29 cellular contexts compared by ENCODE assay signal in the genomic region with DNA sequence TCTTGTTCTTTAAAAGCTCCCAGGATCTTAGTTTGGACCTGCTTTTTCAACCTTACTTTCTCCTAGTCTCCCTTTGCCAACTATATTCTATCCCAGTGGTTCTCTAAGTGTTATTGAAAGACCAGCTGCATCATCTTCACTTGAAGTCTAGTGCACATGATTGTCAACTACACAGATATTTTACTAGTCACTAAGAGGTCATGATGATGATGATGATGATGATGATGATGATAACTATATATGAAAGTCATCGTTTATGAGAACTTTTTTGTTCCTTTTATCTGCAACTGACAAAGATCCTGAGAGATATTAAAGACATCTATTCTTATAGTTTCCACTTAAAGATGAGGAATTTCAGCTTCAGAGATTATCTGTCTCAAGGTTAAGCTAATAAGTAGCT.
"Had no signal": no experiment of that assay in that cellular context is flagged by ENCODE, and none has a peak within 500 bp of the region (broad histone marks: within the 10 kb centered on the region; RNA-seq: fewer than 3 reads in every experiment).

No MANE protein-coding gene starts in this region.

- H3K4me1 Mint-ChIP-seq: endodermal cell had no signal

- H3K27me3 Mint-ChIP-seq: dendritic cell treated with granulocyte-macrophage colony-stimulating factor and Interleukin-4, amounts not matched to agents 40 ng/mL and 50 ng/mL, for 4 days; effector memory CD8-positive, alpha-beta T cell had no signal

- ATAC-seq: effector memory CD8-positive, alpha-beta T cell; esophagus mucosa; foreskin keratinocyte; gastrocnemius medialis; gastroesophageal sphincter; heart left ventricle; heart right ventricle had no signal

- FAIRE-seq: colon, endometrium, endothelial cell of umbilical vein, frontal cortex had no signal

- H3K4me3 ChIP-seq: colonic mucosa, coronary artery, dorsolateral prefrontal cortex, esophagus muscularis mucosa, esophagus squamous epithelium, gastrocnemius medialis, gastroesophageal sphincter, heart left ventricle, heart right ventricle had no signal

- H3K4me1 ChIP-seq: colonic mucosa, foreskin keratinocyte, gastrocnemius medialis had no signal

- H3K9me3 ChIP-seq: colonic mucosa, esophagus muscularis mucosa, esophagus squamous epithelium, gastrocnemius medialis, gastroesophageal sphincter, heart left ventricle, heart right ventricle had no signal

- H3K27ac Mint-ChIP-seq: dendritic cell treated with granulocyte-macrophage colony-stimulating factor and Interleukin-4, amounts not matched to agents 40 ng/mL and 50 ng/mL, for 4 days; effector memory CD8-positive, alpha-beta T cell; endodermal cell had no signal

- H3K9me3 Mint-ChIP-seq: dendritic cell treated with granulocyte-macrophage colony-stimulating factor and Interleukin-4, amounts not matched to agents 40 ng/mL and 50 ng/mL, for 4 days; endodermal cell had no signal

- H3K4me3 Mint-ChIP-seq: dendritic cell treated with granulocyte-macrophage colony-stimulating factor and Interleukin-4, amounts not matched to agents 40 ng/mL and 50 ng/mL, for 4 days; effector memory CD8-positive, alpha-beta T cell; endodermal cell had no signal

- H3K27ac ChIP-seq: colonic mucosa, coronary artery, epithelial cell of prostate, esophagus muscularis mucosa, esophagus squamous epithelium, foreskin keratinocyte, gastrocnemius medialis, gastroesophageal sphincter, heart left ventricle, heart right ventricle had no signal

- DNase-seq: colonic mucosa; cortex of kidney; dermis blood vessel endothelial cell; dorsolateral prefrontal cortex; effector CD4-positive, alpha-beta T cell; effector CD8-positive, alpha-beta T cell; effector memory CD4-positive, alpha-beta T cell; effector memory CD8-positive, alpha-beta T cell; endodermal cell; erythroblast; esophagus squamous epithelium; foreskin fibroblast; foreskin keratinocyte; foreskin melanocyte; gastrocnemius medialis; glutamatergic neuron; head of caudate nucleus; heart left ventricle; heart right ventricle had no signal

- H3K36me3 ChIP-seq: colonic mucosa, esophagus muscularis mucosa, esophagus squamous epithelium, gastrocnemius medialis, gastroesophageal sphincter, heart left ventricle, heart right ventricle had no signal

- H3K27me3 ChIP-seq: colonic mucosa, dorsolateral prefrontal cortex, esophagus muscularis mucosa, esophagus squamous epithelium, foreskin keratinocyte, gastrocnemius medialis, gastroesophageal sphincter, heart left ventricle, heart right ventricle had no signal
